29 cellular contexts compared by ENCODE assay signal in the genomic region with DNA sequence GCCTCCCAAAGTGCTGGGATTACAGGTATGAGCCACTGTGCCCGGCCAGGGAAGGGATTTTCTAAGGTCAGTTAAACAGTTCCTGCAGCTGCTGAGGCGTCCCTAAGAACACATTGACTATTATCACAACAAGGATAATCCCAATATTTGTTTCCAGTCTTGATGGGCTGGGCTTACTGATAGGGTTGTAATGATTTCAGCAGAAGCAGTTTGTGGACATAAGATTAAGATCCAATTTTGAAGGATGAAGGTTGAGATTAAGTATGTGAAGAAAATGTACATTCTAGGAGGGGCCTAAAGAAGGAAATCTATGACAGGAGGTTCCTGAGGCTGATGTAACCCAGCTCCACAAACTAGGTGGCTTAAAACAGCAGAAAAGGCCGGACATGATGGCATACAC. TPM values are rescaled to one million over a fixed set of nuclear protein-coding genes. Genes with fewer than 3 reads are reported as not detected.
"Had no signal": no experiment of that assay in that cellular context is flagged by ENCODE, and none has a peak within 500 bp of the region (broad histone marks: within the 10 kb centered on the region; RNA-seq: fewer than 3 reads in every experiment).

No MANE protein-coding gene starts in this region.

- H3K4me1 ChIP-seq: ascending aorta, breast epithelium, colonic mucosa, esophagus squamous epithelium had no signal

- H3K9me3 ChIP-seq: ascending aorta, breast epithelium, colonic mucosa, esophagus squamous epithelium had no signal

- H3K4me1 Mint-ChIP-seq: brain, WTC11 had no signal

- DNase-seq: activated CD4-positive, alpha-beta T cell treated with anti-CD3 and anti-CD28 coated beads for 1 hour; activated CD4-positive, alpha-beta T cell treated with anti-CD3 and anti-CD28 coated beads for 4 hours; activated CD4-positive, alpha-beta T cell treated with anti-CD3 and anti-CD28 coated beads, Interleukin-2, amount 50 U/mL, for 1 hour; activated CD4-positive, alpha-beta T cell treated with anti-CD3 and anti-CD28 coated beads, Interleukin-2, amount 50 U/mL, for 48 hours; activated CD8-positive, alpha-beta memory T cell treated with anti-CD3 and anti-CD28 coated beads for 24 hours; activated CD8-positive, alpha-beta T cell treated with anti-CD3 and anti-CD28 coated beads for 36 hours; activated effector memory CD4-positive, alpha-beta T cell treated with anti-CD3 and anti-CD28 coated beads, Interleukin-2, amount 50 U/mL, for 16 hours; activated naive CD4-positive, alpha-beta T cell treated with anti-CD3 and anti-CD28 coated beads for 36 hours; activated naive CD8-positive, alpha-beta T cell treated with anti-CD3 and anti-CD28 coated beads, Interleukin-2, amount 10 ng/mL, durations not matched to agents 7 days and 5 days; activated T-cell treated with anti-CD3 and anti-CD28 coated beads, Interleukin-2, amount 50 U/mL, for 4 hours; central memory CD4-positive, alpha-beta T cell; cerebellar nuclear complex; colonic mucosa; effector CD8-positive, alpha-beta T cell; esophagus squamous epithelium; head of caudate nucleus; T-helper 2 cell had no signal

- H3K4me3 ChIP-seq: ascending aorta, breast epithelium, cardiac muscle cell, colonic mucosa, esophagus squamous epithelium had no signal

- H3K27ac Mint-ChIP-seq: activated CD8-positive, alpha-beta T cell treated with anti-CD3 and anti-CD28 coated beads for 36 hours; activated naive CD4-positive, alpha-beta T cell treated with anti-CD3 and anti-CD28 coated beads for 36 hours; activated naive CD4-positive, alpha-beta T cell treated with anti-CD3 and anti-CD28 coated beads, Interleukin-2, amount 50 U/mL, for 72 hours; activated naive CD8-positive, alpha-beta T cell treated with anti-CD3 and anti-CD28 coated beads, Interleukin-2, amount 10 ng/mL, durations not matched to agents 7 days and 5 days; activated T-helper 2 cell treated with anti-CD3 and anti-CD28 coated beads, Interferon-gamma antibody, Interleukin-2, Interleukin-4, amounts not matched to agents 10 μg/mL and 5 μg/mL and 100 μg/mL, durations not matched to agents 14 hours and 24 hours and 36 hours; brain; WTC11 had no signal

- H3K27ac ChIP-seq: ascending aorta, breast epithelium, cardiac muscle cell, colonic mucosa, epithelial cell of prostate, esophagus squamous epithelium had no signal

- H3K36me3 ChIP-seq: ascending aorta, breast epithelium, cardiac muscle cell, colonic mucosa, esophagus squamous epithelium had no signal

- H3K27me3 ChIP-seq: ascending aorta, breast epithelium, cardiac muscle cell, colonic mucosa had no signal

- H3K36me3 Mint-ChIP-seq: activated naive CD4-positive, alpha-beta T cell treated with anti-CD3 and anti-CD28 coated beads, Interleukin-2, amount 50 U/mL, for 72 hours; activated naive CD8-positive, alpha-beta T cell treated with anti-CD3 and anti-CD28 coated beads, Interleukin-2, amount 10 ng/mL, durations not matched to agents 7 days and 5 days; brain had no signal

- H3K4me3 Mint-ChIP-seq: activated CD8-positive, alpha-beta T cell treated with anti-CD3 and anti-CD28 coated beads for 36 hours; activated naive CD4-positive, alpha-beta T cell treated with anti-CD3 and anti-CD28 coated beads for 36 hours; activated naive CD8-positive, alpha-beta T cell treated with anti-CD3 and anti-CD28 coated beads, Interleukin-2, amount 10 ng/mL, durations not matched to agents 7 days and 5 days; activated T-cell treated with anti-CD3 and anti-CD28 coated beads, Interleukin-2, amount 50 U/mL, for 4 hours; brain; WTC11 had no signal

- ATAC-seq: activated CD8-positive, alpha-beta T cell treated with anti-CD3 and anti-CD28 coated beads for 36 hours; activated naive CD4-positive, alpha-beta T cell treated with anti-CD3 and anti-CD28 coated beads, Interleukin-2, amount 50 U/mL, for 72 hours; activated T-cell treated with anti-CD3 and anti-CD28 coated beads, Interleukin-2, amount 50 U/mL, for 4 hours; WTC11 had no signal

- H3K9me3 Mint-ChIP-seq: activated CD8-positive, alpha-beta T cell treated with anti-CD3 and anti-CD28 coated beads for 36 hours; activated naive CD4-positive, alpha-beta T cell treated with anti-CD3 and anti-CD28 coated beads for 36 hours; activated naive CD8-positive, alpha-beta T cell treated with anti-CD3 and anti-CD28 coated beads, Interleukin-2, amount 10 ng/mL, durations not matched to agents 7 days and 5 days; activated T-cell treated with anti-CD3 and anti-CD28 coated beads, Interleukin-2, amount 50 U/mL, for 4 hours; activated T-helper 2 cell treated with anti-CD3 and anti-CD28 coated beads, Interferon-gamma antibody, Interleukin-2, Interleukin-4, amounts not matched to agents 10 μg/mL and 5 μg/mL and 100 μg/mL, durations not matched to agents 14 hours and 24 hours and 36 hours had no signal

RNA-seq across cellular contexts. Expression of gene KCNN1, which starts 44.8 kb away (rescaled TPM):
- total RNA-seq: activated naive CD8-positive, alpha-beta T cell treated with anti-CD3 and anti-CD28 coated beads, Interleukin-2, amount 10 ng/mL, durations not matched to agents 7 days and 5 days; ascending aorta; colonic mucosa had no signal
- polyA plus RNA-seq: fibroblast of lung had no signal

RNA-seq across cellular contexts. Expression of gene SLC5A5, which starts 50.4 kb away (rescaled TPM):
- total RNA-seq: ascending aorta, breast epithelium, colonic mucosa, dermis microvascular lymphatic vessel endothelial cell, endothelial cell of umbilical vein, fibroblast of lung, fibroblast of villous mesenchyme had no signal
- polyA plus RNA-seq: cardiac muscle cell, endothelial cell of umbilical vein, fibroblast of lung had no signal
